In the genomic region with DNA sequence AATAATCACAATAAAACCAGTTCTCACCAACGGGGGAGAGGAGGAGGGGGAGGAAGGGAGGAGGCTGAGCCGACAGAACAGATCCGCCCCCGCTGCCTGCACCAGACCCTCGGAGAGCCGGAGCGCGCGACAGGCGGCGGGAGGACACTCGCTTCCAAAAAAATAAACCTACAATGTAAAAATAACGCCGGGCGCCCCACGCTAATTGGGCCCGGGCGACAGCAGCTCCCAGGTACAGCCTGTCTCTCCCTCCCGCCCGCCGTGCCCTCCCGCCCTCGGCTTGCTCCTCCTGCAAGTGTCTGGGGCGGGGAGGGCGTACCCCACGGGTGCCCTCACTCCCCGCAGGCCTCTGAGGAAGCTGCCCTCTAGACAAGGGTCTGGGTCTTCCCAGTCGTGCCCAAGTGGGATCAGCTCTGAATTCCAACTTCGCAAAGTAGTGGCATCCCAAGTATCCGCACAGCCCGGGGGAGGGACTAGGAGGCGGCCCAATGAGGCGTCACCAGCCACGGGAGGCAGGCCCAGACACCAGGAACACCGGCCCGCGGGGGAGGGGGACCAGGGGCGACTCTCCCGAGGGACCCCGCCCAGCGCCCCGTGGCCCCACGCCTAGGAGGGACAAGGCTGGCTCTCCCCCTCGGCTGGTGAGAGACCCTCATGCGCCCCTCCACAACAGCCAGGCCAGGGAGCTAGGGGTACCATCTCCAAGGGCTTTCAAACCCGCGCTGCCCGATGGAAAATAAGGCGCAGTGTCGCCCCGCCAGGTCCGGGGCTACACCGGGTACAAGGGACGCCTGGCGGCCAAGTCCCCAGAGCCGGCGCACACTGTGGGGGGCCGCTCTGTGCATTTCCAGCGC, we compare ENCODE assay signal across 1 cellular context.
TF ChIP-seq lines count a peak whose summit lies in the region.

No MANE protein-coding gene starts in this region.

TF ChIP-seq in HepG2, 621 proteins besides CTCF, POLR2A, EP300 and RAD21 (continued from another document and continues in another):
- TF ChIP-seq DZIP1 (CRISPR knock-in tag; IDR thresholded peaks at IDR 0.05) (no peak), FOXK2 (IDR thresholded peaks at IDR 0.05) (no peak), POLR2G (IDR thresholded peaks at IDR 0.05; ENCODE audit: low read depth, low read length) (peak; percentile 39; the same call in 1 of the 2 replicates), TOPORS (CRISPR knock-in tag; IDR thresholded peaks at IDR 0.05) (0 out of 2 replicates have a peak, but pooled peaks have one; percentile 34), ZFP1 (CRISPR knock-in tag; IDR thresholded peaks at IDR 0.05) (0 out of 2 replicates have a peak, but pooled peaks have one; percentile 15), BORCS8-MEF2B (CRISPR knock-in tag; IDR thresholded peaks at IDR 0.05) (0 out of 2 replicates have a peak, but pooled peaks have one; percentile 19), ZNF225 (CRISPR knock-in tag; IDR thresholded peaks at IDR 0.05) (0 out of 2 replicates have a peak, but pooled peaks have one; percentile 18), MIXL1 (CRISPR knock-in tag; IDR thresholded peaks at IDR 0.05) (no peak), MYNN (CRISPR knock-in tag; IDR thresholded peaks at IDR 0.05; ENCODE audit: low read depth) (no peak), XBP1 (CRISPR knock-in tag; IDR thresholded peaks at IDR 0.05) (no peak), NRL (CRISPR knock-in tag; IDR thresholded peaks at IDR 0.05; ENCODE audit: borderline replicate concordance) (no peak), SNRNP70 (IDR thresholded peaks at IDR 0.05; ENCODE audit: low read depth, low read length) (no peak), GLMP (CRISPR knock-in tag; IDR thresholded peaks at IDR 0.05; ENCODE audit: borderline replicate concordance) (no peak), PRMT3 (CRISPR knock-in tag; IDR thresholded peaks at IDR 0.05; ENCODE audit: borderline replicate concordance, low read depth) (no peak), NFIB (CRISPR knock-in tag; IDR thresholded peaks at IDR 0.05; ENCODE audit: borderline replicate concordance) (no peak), ZNF12 (CRISPR knock-in tag; IDR thresholded peaks at IDR 0.05) (no peak), NR3C1 (CRISPR knock-in tag; IDR thresholded peaks at IDR 0.05) (no peak), PCBP2 (optimal IDR thresholded peaks at IDR 0.05; ENCODE audit: low read depth, low read length, poor library complexity, severe bottlenecking) (peak; percentile 36), EEA1 (CRISPR knock-in tag; IDR thresholded peaks at IDR 0.05; ENCODE audit: borderline replicate concordance) (no peak), POGZ (CRISPR knock-in tag; IDR thresholded peaks at IDR 0.05) (peak; percentile 34; the same call in 1 of the 2 replicates), HBP1 (CRISPR knock-in tag; IDR thresholded peaks at IDR 0.05; ENCODE audit: low read depth) (no peak; the same call in 1 of the 2 replicates), ZBTB8A (CRISPR knock-in tag; IDR thresholded peaks at IDR 0.05; ENCODE audit: borderline replicate concordance, low read depth) (no peak), MTF1 (CRISPR knock-in tag; IDR thresholded peaks at IDR 0.05) (no peak), CREBL2 (CRISPR knock-in tag; IDR thresholded peaks at IDR 0.05; ENCODE audit: borderline replicate concordance) (no peak), ZBTB1 (CRISPR knock-in tag; IDR thresholded peaks at IDR 0.05; ENCODE audit: borderline replicate concordance) (no peak), PAWR (CRISPR knock-in tag; IDR thresholded peaks at IDR 0.05; ENCODE audit: borderline replicate concordance) (no peak), TOE1 (CRISPR knock-in tag; IDR thresholded peaks at IDR 0.05) (no peak), ZFP36L1 (CRISPR knock-in tag; IDR thresholded peaks at IDR 0.05) (no peak), ZNF614 (CRISPR knock-in tag; IDR thresholded peaks at IDR 0.05; ENCODE audit: borderline replicate concordance) (no peak), PLRG1 (conservative IDR thresholded peaks at IDR 0.05) (no peak), MZF1 (CRISPR knock-in tag; IDR thresholded peaks at IDR 0.05; ENCODE audit: borderline replicate concordance) (no peak), RFXAP (CRISPR knock-in tag; IDR thresholded peaks at IDR 0.05; ENCODE audit: borderline replicate concordance) (no peak), ZNF121 (CRISPR knock-in tag; IDR thresholded peaks at IDR 0.05) (no peak), TBX2 (CRISPR knock-in tag; IDR thresholded peaks at IDR 0.05; ENCODE audit: borderline replicate concordance) (peak; percentile 66; the same call in 1 of the 2 replicates), MIER2 (CRISPR knock-in tag; IDR thresholded peaks at IDR 0.05) (no peak), GFI1 (CRISPR knock-in tag; IDR thresholded peaks at IDR 0.05; ENCODE audit: borderline replicate concordance) (peak; percentile 50; the same call in 1 of the 2 replicates), SALL1 (CRISPR knock-in tag; IDR thresholded peaks at IDR 0.05) (peak; percentile 55), EED (CRISPR knock-in tag; IDR thresholded peaks at IDR 0.05) (no peak), TMF1 (CRISPR knock-in tag; IDR thresholded peaks at IDR 0.05; ENCODE audit: low read depth) (no peak), HIVEP1 (CRISPR knock-in tag; IDR thresholded peaks at IDR 0.05) (peak; percentile 34; the same call in 1 of the 2 replicates), SIN3B (IDR thresholded peaks at IDR 0.05; ENCODE audit: low read length) (no peak)
- TF ChIP-seq, protein P1, sequence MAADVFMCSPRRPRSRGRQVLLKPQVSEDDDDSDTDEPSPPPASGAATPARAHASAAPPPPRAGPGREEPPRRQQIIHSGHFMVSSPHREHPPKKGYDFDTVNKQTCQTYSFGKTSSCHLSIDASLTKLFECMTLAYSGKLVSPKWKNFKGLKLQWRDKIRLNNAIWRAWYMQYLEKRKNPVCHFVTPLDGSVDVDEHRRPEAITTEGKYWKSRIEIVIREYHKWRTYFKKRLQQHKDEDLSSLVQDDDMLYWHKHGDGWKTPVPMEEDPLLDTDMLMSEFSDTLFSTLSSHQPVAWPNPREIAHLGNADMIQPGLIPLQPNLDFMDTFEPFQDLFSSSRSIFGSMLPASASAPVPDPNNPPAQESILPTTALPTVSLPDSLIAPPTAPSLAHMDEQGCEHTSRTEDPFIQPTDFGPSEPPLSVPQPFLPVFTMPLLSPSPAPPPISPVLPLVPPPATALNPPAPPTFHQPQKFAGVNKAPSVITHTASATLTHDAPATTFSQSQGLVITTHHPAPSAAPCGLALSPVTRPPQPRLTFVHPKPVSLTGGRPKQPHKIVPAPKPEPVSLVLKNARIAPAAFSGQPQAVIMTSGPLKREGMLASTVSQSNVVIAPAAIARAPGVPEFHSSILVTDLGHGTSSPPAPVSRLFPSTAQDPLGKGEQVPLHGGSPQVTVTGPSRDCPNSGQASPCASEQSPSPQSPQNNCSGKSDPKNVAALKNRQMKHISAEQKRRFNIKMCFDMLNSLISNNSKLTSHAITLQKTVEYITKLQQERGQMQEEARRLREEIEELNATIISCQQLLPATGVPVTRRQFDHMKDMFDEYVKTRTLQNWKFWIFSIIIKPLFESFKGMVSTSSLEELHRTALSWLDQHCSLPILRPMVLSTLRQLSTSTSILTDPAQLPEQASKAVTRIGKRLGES (CRISPR knock-in tag; IDR thresholded peaks at IDR 0.05; ENCODE audit: borderline replicate concordance) = no peak
- TF ChIP-seq, protein P2, sequence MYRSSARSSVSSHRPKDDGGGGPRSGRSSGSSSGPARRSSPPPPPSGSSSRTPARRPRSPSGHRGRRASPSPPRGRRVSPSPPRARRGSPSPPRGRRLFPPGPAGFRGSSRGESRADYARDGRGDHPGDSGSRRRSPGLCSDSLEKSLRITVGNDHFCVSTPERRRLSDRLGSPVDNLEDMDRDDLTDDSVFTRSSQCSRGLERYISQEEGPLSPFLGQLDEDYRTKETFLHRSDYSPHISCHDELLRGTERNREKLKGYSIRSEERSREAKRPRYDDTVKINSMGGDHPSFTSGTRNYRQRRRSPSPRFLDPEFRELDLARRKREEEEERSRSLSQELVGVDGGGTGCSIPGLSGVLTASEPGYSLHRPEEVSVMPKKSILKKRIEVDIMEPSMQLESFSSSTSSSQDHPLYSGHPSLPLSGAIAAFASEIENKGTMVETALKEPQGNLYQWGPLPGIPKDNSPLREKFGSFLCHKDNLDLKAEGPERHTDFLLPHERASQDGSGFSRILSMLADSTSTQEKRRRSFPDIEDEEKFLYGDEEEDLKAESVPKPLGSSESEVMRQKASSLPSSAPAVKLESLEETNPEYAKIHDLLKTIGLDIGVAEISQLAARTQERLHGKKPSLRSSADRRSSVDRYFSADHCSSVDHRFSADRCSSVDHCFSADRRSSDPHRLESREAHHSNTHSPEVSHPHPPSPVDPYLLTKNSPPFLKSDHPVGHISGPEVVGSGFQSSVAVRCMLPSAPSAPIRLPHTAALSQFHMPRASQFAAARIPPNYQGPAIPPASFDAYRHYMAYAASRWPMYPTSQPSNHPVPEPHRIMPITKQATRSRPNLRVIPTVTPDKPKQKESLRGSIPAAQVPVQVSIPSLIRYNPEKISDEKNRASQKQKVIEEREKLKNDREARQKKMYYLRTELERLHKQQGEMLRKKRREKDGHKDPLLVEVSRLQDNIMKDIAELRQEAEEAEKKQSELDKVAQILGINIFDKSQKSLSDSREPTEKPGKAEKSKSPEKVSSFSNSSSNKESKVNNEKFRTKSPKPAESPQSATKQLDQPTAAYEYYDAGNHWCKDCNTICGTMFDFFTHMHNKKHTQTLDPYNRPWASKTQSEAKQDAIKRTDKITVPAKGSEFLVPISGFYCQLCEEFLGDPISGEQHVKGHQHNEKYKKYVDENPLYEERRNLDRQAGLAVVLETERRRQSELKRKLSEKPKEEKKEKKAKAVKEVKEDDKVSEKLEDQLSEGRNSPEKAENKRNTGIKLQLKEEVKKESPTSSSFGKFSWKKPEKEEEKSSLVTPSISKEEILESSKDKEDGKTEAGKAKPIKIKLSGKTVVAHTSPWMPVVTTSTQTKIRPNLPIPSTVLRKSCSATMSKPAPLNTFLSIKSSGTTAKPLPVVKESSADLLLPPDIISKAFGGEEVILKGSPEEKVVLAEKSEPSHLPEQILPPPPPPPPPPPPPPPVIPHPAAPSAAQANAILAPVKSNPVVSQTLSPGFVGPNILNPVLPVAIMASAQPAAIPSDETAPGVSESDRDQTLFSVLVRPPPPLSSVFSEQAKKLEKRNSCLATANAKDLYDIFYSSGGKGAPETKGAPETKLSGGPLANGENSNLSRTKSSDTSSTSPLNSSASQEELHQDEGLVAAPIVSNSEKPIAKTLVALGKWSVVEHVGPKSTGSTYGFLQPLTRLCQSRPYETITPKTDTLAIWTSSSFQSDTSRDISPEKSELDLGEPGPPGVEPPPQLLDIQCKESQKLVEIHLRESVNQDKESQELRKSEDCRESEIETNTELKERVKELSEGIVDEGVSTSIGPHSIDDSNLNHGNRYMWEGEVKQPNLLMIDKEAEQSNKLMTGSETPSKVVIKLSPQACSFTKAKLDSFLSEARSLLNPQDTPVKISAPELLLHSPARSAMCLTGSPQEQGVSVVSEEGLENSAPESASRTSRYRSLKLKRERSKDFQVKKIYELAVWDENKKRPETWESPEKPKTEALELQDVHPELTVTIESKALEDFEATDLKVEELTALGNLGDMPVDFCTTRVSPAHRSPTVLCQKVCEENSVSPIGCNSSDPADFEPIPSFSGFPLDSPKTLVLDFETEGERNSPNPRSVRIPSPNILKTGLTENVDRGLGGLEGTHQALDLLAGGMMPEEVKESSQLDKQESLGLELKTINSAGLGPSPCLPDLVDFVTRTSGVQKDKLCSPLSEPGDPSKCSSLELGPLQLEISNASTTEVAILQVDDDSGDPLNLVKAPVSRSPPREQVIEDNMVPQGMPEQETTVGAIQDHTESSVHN (CRISPR knock-in tag; IDR thresholded peaks at IDR 0.05) = no peak
